14 cellular contexts compared by ENCODE assay signal in the genomic region with DNA sequence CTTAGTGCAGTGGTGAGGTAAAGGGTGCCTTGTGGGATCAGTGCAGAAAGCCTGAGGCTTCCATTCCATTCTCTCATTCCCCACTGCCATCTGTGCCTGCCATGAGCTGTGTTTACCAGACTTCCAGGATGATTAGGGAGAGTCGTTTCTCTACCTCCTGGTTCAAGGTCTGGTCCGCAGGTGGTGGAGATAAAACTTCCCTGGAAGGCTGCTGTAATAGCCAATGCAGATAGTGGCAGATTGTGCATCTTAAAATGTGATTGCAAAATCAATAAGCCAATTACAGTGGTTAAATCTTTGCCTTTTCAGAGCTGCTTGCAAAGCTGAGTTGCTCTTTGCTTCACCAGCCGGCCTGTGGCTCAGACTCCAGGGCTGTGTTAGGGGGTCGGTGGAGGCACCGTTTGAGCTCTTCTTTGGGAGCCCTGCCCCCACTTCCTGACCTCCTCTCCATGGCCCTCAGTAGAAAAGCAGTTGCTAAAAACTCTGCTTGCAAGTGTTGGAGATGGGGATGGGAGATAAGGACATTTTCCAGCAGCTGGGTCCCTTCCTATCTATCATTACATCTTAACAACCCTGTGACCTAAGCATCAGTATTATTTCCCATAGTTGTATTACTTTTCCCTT.
A peak's percentile ranks its signal among the peaks of the same experiment; 100 is the strongest.
DNase-seq lines count a peak whose midpoint lies in the region; ATAC-seq and TF ChIP-seq lines count a peak whose summit lies in the region.
"Had no signal": no experiment of that assay in that cellular context is flagged by ENCODE, and none has a peak within 500 bp of the region (broad histone marks: within the 10 kb centered on the region; RNA-seq: fewer than 3 reads in every experiment).

No MANE protein-coding gene starts in this region.

- H3K36me3 Mint-ChIP-seq in GM23338 (ENCODE audit: low read depth), result no peaks in the 10 kb centered on the region
- H3K36me3 Mint-ChIP-seq in effector memory CD8-positive, alpha-beta T cell (ENCODE audit: insufficient read depth), result no peaks in the 10 kb centered on the region
- H3K36me3 Mint-ChIP-seq: CD4-positive, alpha-beta memory T cell; naive B cell had no signal

- H3K27me3 ChIP-seq in GM23338 (ENCODE audit: insufficient read depth), result no peaks in the 10 kb centered on the region
- H3K27me3 ChIP-seq: thyroid gland had no signal

- H3K4me1 ChIP-seq in GM23338 (ENCODE audit: insufficient read depth), result peaks cover 7% of the 10 kb centered on the region; the same call in 1 of the 2 replicates
- H3K4me1 ChIP-seq: thyroid gland had no signal

- DNase-seq in GM23338 (ENCODE audit: low spot score), result no peak
- peak; percentile 51 for DNase-seq in NCI-H2171 (lab: John Stamatoyannopoulos, UW)
- DNase-seq in coronary artery (ENCODE audit: low spot score), result peak; percentile 38
- DNase-seq in sciatic nerve (ENCODE audit: low spot score), result peak; percentile 14
- DNase-seq in effector memory CD8-positive, alpha-beta T cell, result no peak
- DNase-seq in OCI-M1 (lab: John Stamatoyannopoulos, UW), result no peak
- DNase-seq: CD4-positive, alpha-beta memory T cell; dermis blood vessel endothelial cell; naive B cell; NCI-H748 treated with DMSO at 0.1 percent for 48 hours; Right ventricle myocardium superior; T-helper 9 cell; thyroid gland had no signal

- ATAC-seq in GM23338 (no peak), sciatic nerve (no peak), GM18873 (IDR thresholded peaks at IDR 0.05; ENCODE audit: low FRiP score, unreplicated experiment) (no peak)
- no peak for ATAC-seq in effector memory CD8-positive, alpha-beta T cell (replicated peaks)

- H3K36me3 ChIP-seq in GM23338 (ENCODE audit: insufficient read depth), result no peaks in the 10 kb centered on the region
- H3K36me3 ChIP-seq: thyroid gland had no signal

- H3K27ac Mint-ChIP-seq in GM23338, result no peak overlapping the region
- no peak overlapping the region for H3K27ac Mint-ChIP-seq in effector memory CD8-positive, alpha-beta T cell
- H3K27ac Mint-ChIP-seq: CD4-positive, alpha-beta memory T cell; naive B cell had no signal

- H3K27me3 Mint-ChIP-seq in GM23338 (ENCODE audit: insufficient read depth, low read depth, poor library complexity), result peaks cover 11% of the 10 kb centered on the region
- H3K27me3 Mint-ChIP-seq in effector memory CD8-positive, alpha-beta T cell, result peaks cover 16 to 28% of the 10 kb centered on the region in 2 donors
- H3K27me3 Mint-ChIP-seq: naive B cell had no signal

- H3K27ac ChIP-seq in GM23338 (ENCODE audit: low read depth), result no peak overlapping the region
- H3K27ac ChIP-seq in coronary artery, result no peak overlapping the region
- H3K27ac ChIP-seq: thyroid gland had no signal

- H3K9me3 Mint-ChIP-seq in GM23338, result peaks cover 7% of the 10 kb centered on the region; the same call in 1 of the 3 replicates
- no peaks in the 10 kb centered on the region for H3K9me3 Mint-ChIP-seq in effector memory CD8-positive, alpha-beta T cell
- H3K9me3 Mint-ChIP-seq: CD4-positive, alpha-beta memory T cell had no signal

- H3F3A ChIP-seq in GM23338 (replicated peaks; ENCODE audit: low read depth), result no peaks in the 10 kb centered on the region

- intact Hi-C loops in sciatic nerve (cut with DNase I), result no loop called here

- H2AFZ ChIP-seq in GM23338, result peak overlapping the region; percentile 69

- H3K9me2 ChIP-seq in GM23338 (ENCODE audit: insufficient read depth), result no peaks in the 10 kb centered on the region; the same call in 1 of the 2 replicates

- H3K4me2 ChIP-seq in GM23338, result no peak overlapping the region

- H3K79me2 ChIP-seq in GM23338 (replicated peaks; ENCODE audit: insufficient read depth), result no peaks in the 10 kb centered on the region

- H3K4me1 Mint-ChIP-seq in GM23338, result peaks cover 17% of the 10 kb centered on the region
- no peaks in the 10 kb centered on the region for H3K4me1 Mint-ChIP-seq in effector memory CD8-positive, alpha-beta T cell (ENCODE audit: low read depth in 2 of 2)
- H3K4me1 Mint-ChIP-seq: CD4-positive, alpha-beta memory T cell had no signal

- TF ChIP-seq CTCF in GM23338 (conservative IDR thresholded peaks at IDR 0.05; ENCODE audit: low read depth in 2 of 2), result no peak
- no peak for TF ChIP-seq CTCF in coronary artery (IDR thresholded peaks at IDR 0.05)

- no peak overlapping the region for H3K4me3 Mint-ChIP-seq in GM23338
- H3K4me3 Mint-ChIP-seq in effector memory CD8-positive, alpha-beta T cell, result no peak overlapping the region
- H3K4me3 Mint-ChIP-seq: CD4-positive, alpha-beta memory T cell; naive B cell had no signal

- no peaks in the 10 kb centered on the region for H4K20me1 ChIP-seq in GM23338 (replicated peaks; ENCODE audit: insufficient read depth)

- no peak overlapping the region for H3K4me3 ChIP-seq in GM23338
- H3K4me3 ChIP-seq in coronary artery, result no peak overlapping the region
- H3K4me3 ChIP-seq: thyroid gland had no signal

TF ChIP-seq in GM23338, 12 proteins besides CTCF, POLR2A, EP300 and RAD21:
- no peak for TF ChIP-seq ZNF331 (CRISPR knock-in tag; IDR thresholded peaks at IDR 0.05; ENCODE audit: low read depth)
- TF ChIP-seq EZH2 (IDR thresholded peaks at IDR 0.05; ENCODE audit: low read depth, unreplicated experiment), result no peak
- TF ChIP-seq, protein P1, sequence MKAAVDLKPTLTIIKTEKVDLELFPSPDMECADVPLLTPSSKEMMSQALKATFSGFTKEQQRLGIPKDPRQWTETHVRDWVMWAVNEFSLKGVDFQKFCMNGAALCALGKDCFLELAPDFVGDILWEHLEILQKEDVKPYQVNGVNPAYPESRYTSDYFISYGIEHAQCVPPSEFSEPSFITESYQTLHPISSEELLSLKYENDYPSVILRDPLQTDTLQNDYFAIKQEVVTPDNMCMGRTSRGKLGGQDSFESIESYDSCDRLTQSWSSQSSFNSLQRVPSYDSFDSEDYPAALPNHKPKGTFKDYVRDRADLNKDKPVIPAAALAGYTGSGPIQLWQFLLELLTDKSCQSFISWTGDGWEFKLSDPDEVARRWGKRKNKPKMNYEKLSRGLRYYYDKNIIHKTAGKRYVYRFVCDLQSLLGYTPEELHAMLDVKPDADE (IDR thresholded peaks at IDR 0.05), result no peak
- TF ChIP-seq JUNB (IDR thresholded peaks at IDR 0.05; ENCODE audit: unreplicated experiment), result no peak
- no peak for TF ChIP-seq POLR2AphosphoS5 (IDR thresholded peaks at IDR 0.05; ENCODE audit: low read depth)
TF ChIP-seq in GM23338: peak in this region for 0.

Comparison
In these comparisons a context has a peak if more than half of its experiments do, and no peak if none do; other contexts are left out.
1. DNase-seq: peak in NCI-H2171 (single experiment), coronary artery (single experiment) and sciatic nerve (single experiment); none in GM23338 (single experiment), effector memory CD8-positive, alpha-beta T cell (0 of 3) and OCI-M1 (single experiment).